Comparison of ENCODE assay signal across 5 cellular contexts in the genomic region with DNA sequence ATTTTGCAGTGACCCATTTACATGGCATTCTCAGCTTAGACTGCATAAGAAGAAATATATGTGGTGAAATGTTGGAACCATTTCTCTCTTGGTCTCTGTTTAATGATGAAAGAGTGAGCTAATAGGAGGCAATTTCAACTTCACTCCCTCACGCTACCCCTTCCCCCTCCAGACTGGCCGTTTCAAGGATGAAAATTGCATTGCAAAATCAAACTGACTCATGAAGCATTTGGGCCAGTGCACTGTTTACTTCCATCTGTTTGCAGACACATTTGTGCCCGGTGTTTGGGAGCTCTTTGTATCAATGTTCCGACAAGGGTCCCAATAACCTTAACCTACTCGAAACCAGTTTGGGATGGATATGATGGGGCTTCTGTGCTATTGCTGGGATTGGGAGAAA. TPM values are rescaled to one million over a fixed set of nuclear protein-coding genes. Genes with fewer than 3 reads are reported as not detected.
"Had no signal": no experiment of that assay in that cellular context is flagged by ENCODE, and none has a peak within 500 bp of the region (broad histone marks: within the 10 kb centered on the region; RNA-seq: fewer than 3 reads in every experiment).

No MANE protein-coding gene starts in this region.

RNA-seq across cellular contexts. Expression of a gene that starts 42.1 kb away (rescaled TPM):
- total RNA-seq: activated CD4-positive, alpha-beta T cell treated with anti-CD3 and anti-CD28 coated beads, Interleukin-2, amount 10 ng/mL, durations not matched to agents 7 days and 5 days; left cardiac atrium; osteoblast; pulmonary artery endothelial cell; sigmoid colon had no signal
